29 cellular contexts compared by ENCODE assay signal in the genomic region with DNA sequence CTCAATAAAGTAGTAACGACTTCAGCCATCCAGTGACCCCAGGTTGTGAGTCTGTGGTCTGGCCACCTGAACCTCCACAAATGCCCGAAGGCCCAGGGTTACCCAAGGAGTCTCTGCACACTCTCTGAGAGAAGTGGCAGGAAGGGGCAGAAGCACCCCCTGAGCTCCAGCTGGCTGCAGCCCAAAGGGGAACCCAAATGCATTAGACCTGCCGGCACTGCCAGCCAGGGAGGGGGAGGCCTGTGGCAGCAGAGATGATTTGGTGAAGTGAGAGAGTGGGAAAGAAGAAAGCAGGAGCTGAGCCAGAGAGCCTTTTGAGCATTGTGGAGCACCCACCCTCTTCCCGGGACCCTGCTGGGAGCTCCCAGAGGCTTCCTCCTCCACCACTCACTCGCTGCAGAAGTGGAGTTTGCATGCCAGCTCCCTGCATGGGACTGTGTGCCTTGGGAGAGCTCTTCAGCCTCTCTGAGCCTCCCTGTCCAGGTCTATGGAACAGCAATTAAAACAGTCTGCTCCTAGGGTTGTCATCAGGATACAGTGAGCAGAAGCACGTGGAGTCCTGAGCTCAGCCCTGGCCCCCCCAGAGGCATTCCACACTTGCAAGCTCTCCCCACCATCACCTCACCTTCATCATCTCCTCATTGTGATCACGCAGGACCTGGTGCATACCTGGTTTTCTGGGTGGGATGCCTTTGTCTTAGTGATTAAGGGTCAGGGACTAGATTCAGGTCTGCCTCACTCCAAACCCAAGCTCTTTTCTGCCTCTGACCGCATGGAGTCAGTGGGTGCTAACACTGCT. TPM values are rescaled to one million over a fixed set of nuclear protein-coding genes. Genes with fewer than 3 reads are reported as not detected.
DNase-seq lines count a peak whose midpoint lies in the region; ATAC-seq and TF ChIP-seq lines count a peak whose summit lies in the region.
"Had no signal": no experiment of that assay in that cellular context is flagged by ENCODE, and none has a peak within 500 bp of the region (broad histone marks: within the 10 kb centered on the region; RNA-seq: fewer than 3 reads in every experiment).

No MANE protein-coding gene starts in this region.

- H3K27me3 ChIP-seq in right atrium auricular region (no peaks in the 10 kb centered on the region), vagina (no peaks in the 10 kb centered on the region), brain microvascular endothelial cell (replicated peaks) (no peaks in the 10 kb centered on the region)
- H3K27me3 ChIP-seq: heart right ventricle, thyroid gland had no signal

- in situ Hi-C loops in brain microvascular endothelial cell (cut with HindIII; ENCODE audit: low pct_ligation_motif_present, low sequenced_read_pairs) = no loop called here

- peaks cover 4% of the 10 kb centered on the region for H3K36me3 Mint-ChIP-seq in glutamatergic neuron (ENCODE audit: unreplicated experiment)
- H3K36me3 Mint-ChIP-seq: activated naive CD8-positive, alpha-beta T cell treated with anti-CD3 and anti-CD28 coated beads for 36 hours; CD4-positive, alpha-beta memory T cell; natural killer cell treated with Interleukin-12 subunit alpha and Interleukin-12 subunit beta and Interleukin-15 and Interleukin-18, amount 100 ng/mL, for 72 hours had no signal

- H3K27me3 Mint-ChIP-seq in glutamatergic neuron (ENCODE audit: unreplicated experiment) = peaks cover 6% of the 10 kb centered on the region
- H3K27me3 Mint-ChIP-seq: activated naive CD8-positive, alpha-beta T cell treated with anti-CD3 and anti-CD28 coated beads for 36 hours; CD4-positive, alpha-beta memory T cell; natural killer cell treated with Interleukin-12 subunit alpha and Interleukin-12 subunit beta and Interleukin-15 and Interleukin-18, amount 100 ng/mL, for 72 hours; stimulated activated naive CD8-positive, alpha-beta T cell treated with anti-CD3 and anti-CD28 coated beads, Interleukin-15, Interleukin-2, amounts not matched to agents 100 ng/mL and 50 ng/mL, for 24 hours had no signal

- peaks cover 49% of the 10 kb centered on the region for H3K4me1 Mint-ChIP-seq in glutamatergic neuron (ENCODE audit: low read depth, unreplicated experiment)
- H3K4me1 Mint-ChIP-seq: activated naive CD8-positive, alpha-beta T cell treated with anti-CD3 and anti-CD28 coated beads for 36 hours; CD4-positive, alpha-beta memory T cell had no signal

- H3K27ac ChIP-seq in right atrium auricular region (peak overlapping the region; percentile 87 to 95), vagina (peak overlapping the region; percentile 92), brain microvascular endothelial cell (no peak overlapping the region)
- H3K27ac ChIP-seq: lower lobe of right lung, SK-N-MC, thyroid gland had no signal

- H3K9me3 ChIP-seq in right atrium auricular region (no peaks in the 10 kb centered on the region), vagina (no peaks in the 10 kb centered on the region)
- H3K9me3 ChIP-seq: heart right ventricle, lower lobe of right lung, thyroid gland had no signal

- H3K36me3 ChIP-seq in right atrium auricular region (no peaks in the 10 kb centered on the region), vagina (no peaks in the 10 kb centered on the region), brain microvascular endothelial cell (replicated peaks) (no peaks in the 10 kb centered on the region)
- H3K36me3 ChIP-seq: heart right ventricle, lower lobe of right lung, thyroid gland had no signal

- DNase-seq in right atrium auricular region (ENCODE audit: low spot score) (peak; percentile 50), left ventricle myocardium superior (no peak), glutamatergic neuron (no peak), posterior vena cava (ENCODE audit: low spot score) (peak; percentile 57), vagina (ENCODE audit: extremely low spot score in 2 of 2) (peak in 1 of 2 donors; percentile 86), brain microvascular endothelial cell (no peak)
- no peak for DNase-seq in activated CD4-positive, alpha-beta T cell treated with anti-CD3 and anti-CD28 coated beads for 4 hours
- DNase-seq: activated CD4-positive, alpha-beta T cell treated with anti-CD3 and anti-CD28 coated beads, Interleukin-2, amount 50 U/mL, for 4 hours; activated gamma-delta T cell; activated naive CD8-positive, alpha-beta T cell treated with anti-CD3 and anti-CD28 coated beads for 36 hours; CD4-positive, alpha-beta memory T cell; cerebellar nuclear complex; DMS 273 treated with DMSO at 0.1 percent for 48 hours; foreskin melanocyte; HCEC 1CT; heart right ventricle; kidney glomerular epithelial cell; lower lobe of right lung; MM.1S; NCI-H2029; NCI-H524 treated with DMSO at 0.1 percent for 48 hours; PC-3; stimulated activated CD4-positive, alpha-beta T cell treated with anti-CD3 and anti-CD28 coated beads, Interleukin-1b, Interleukin-23, amount 100 ng/mL, for 48 hours; thyroid gland had no signal

- peaks cover 9% of the 10 kb centered on the region for H3K9me3 Mint-ChIP-seq in glutamatergic neuron (ENCODE audit: unreplicated experiment)
- H3K9me3 Mint-ChIP-seq: activated naive CD8-positive, alpha-beta T cell treated with anti-CD3 and anti-CD28 coated beads for 36 hours; CD4-positive, alpha-beta memory T cell; natural killer cell treated with Interleukin-12 subunit alpha and Interleukin-12 subunit beta and Interleukin-15 and Interleukin-18, amount 100 ng/mL, for 72 hours; stimulated activated naive CD8-positive, alpha-beta T cell treated with anti-CD3 and anti-CD28 coated beads, Interleukin-15, Interleukin-2, amounts not matched to agents 100 ng/mL and 50 ng/mL, for 24 hours; T-helper 1 cell treated with Interleukin-12 subunit alpha and Interleukin-12 subunit beta and Interleukin-4 antibody, amounts not matched to agents 30 μg/mL and 1 μg/mL, for 36 hours had no signal

- H3K4me1 ChIP-seq in right atrium auricular region (peaks cover 3 to 66% of the 10 kb centered on the region in 2 donors), vagina (peaks cover 49% of the 10 kb centered on the region)

- intact Hi-C loops in left ventricle myocardium superior (cut with micrococcal nuclease) (no loop called here), posterior vena cava (cut with DNase I) (no loop called here), vagina (cut with DNase I) (no loop called here)

- H3K4me3 ChIP-seq in right atrium auricular region (no peak overlapping the region), vagina (no peak overlapping the region), brain microvascular endothelial cell (ENCODE audit: low read depth, low read length) (no peak overlapping the region)
- H3K4me3 ChIP-seq: heart right ventricle, lower lobe of right lung, SK-N-MC, thyroid gland had no signal

- ATAC-seq in left ventricle myocardium superior = no peak
- no peak for ATAC-seq in HG03378 (IDR thresholded peaks at IDR 0.05; ENCODE audit: unreplicated experiment)
- ATAC-seq: heart right ventricle; lower lobe of right lung; natural killer cell treated with Interleukin-12 subunit alpha and Interleukin-12 subunit beta and Interleukin-15 and Interleukin-18, amount 100 ng/mL, for 72 hours; PC-3 had no signal

- H3K27ac Mint-ChIP-seq in glutamatergic neuron (ENCODE audit: unreplicated experiment) = peak overlapping the region; percentile 65
- H3K27ac Mint-ChIP-seq: activated naive CD8-positive, alpha-beta T cell treated with anti-CD3 and anti-CD28 coated beads for 36 hours; natural killer cell treated with Interleukin-12 subunit alpha and Interleukin-12 subunit beta and Interleukin-15 and Interleukin-18, amount 100 ng/mL, for 72 hours; stimulated activated naive CD8-positive, alpha-beta T cell treated with anti-CD3 and anti-CD28 coated beads, Interleukin-15, Interleukin-2, amounts not matched to agents 100 ng/mL and 50 ng/mL, for 24 hours; T-helper 1 cell treated with Interleukin-12 subunit alpha and Interleukin-12 subunit beta and Interleukin-4 antibody, amounts not matched to agents 30 μg/mL and 1 μg/mL, for 36 hours had no signal

- H3K4me3 Mint-ChIP-seq in glutamatergic neuron (ENCODE audit: unreplicated experiment) = no peak overlapping the region
- H3K4me3 Mint-ChIP-seq: activated naive CD8-positive, alpha-beta T cell treated with anti-CD3 and anti-CD28 coated beads for 36 hours; CD4-positive, alpha-beta memory T cell; natural killer cell treated with Interleukin-12 subunit alpha and Interleukin-12 subunit beta and Interleukin-15 and Interleukin-18, amount 100 ng/mL, for 72 hours; stimulated activated naive CD8-positive, alpha-beta T cell treated with anti-CD3 and anti-CD28 coated beads, Interleukin-15, Interleukin-2, amounts not matched to agents 100 ng/mL and 50 ng/mL, for 24 hours; T-helper 1 cell treated with Interleukin-12 subunit alpha and Interleukin-12 subunit beta and Interleukin-4 antibody, amounts not matched to agents 30 μg/mL and 1 μg/mL, for 36 hours had no signal

- TF ChIP-seq POLR2A in vagina (IDR thresholded peaks at IDR 0.05) = no peak

- TF ChIP-seq CTCF in right atrium auricular region (IDR thresholded peaks at IDR 0.05) (no peak), glutamatergic neuron (IDR thresholded peaks at IDR 0.05; ENCODE audit: partially characterized antibody, unreplicated experiment) (no peak), vagina (IDR thresholded peaks at IDR 0.05) (no peak), brain microvascular endothelial cell (IDR thresholded peaks at IDR 0.05; ENCODE audit: low read depth, low read length, missing control alignments) (no peak)

RNA-seq across cellular contexts. Expression of a gene that starts 13.8 kb away (rescaled TPM):
- 10 to 100 TPM; 42.8 to 55.8 TPM for total RNA-seq in right atrium auricular region
- 27.4 TPM for total RNA-seq in left ventricle myocardium superior
- total RNA-seq in glutamatergic neuron (ENCODE audit: unreplicated experiment) = 55.5 TPM
- total RNA-seq in posterior vena cava = 10 to 100 TPM; 45.7 to 55.9 TPM
- 65.8 TPM for total RNA-seq in vagina
- total RNA-seq: activated naive CD8-positive, alpha-beta T cell treated with anti-CD3 and anti-CD28 coated beads for 36 hours; CD4-positive, alpha-beta memory T cell; natural killer cell treated with Interleukin-12 subunit alpha and Interleukin-12 subunit beta and Interleukin-15 and Interleukin-18, amount 100 ng/mL, for 72 hours had no signal

Comparison
In these comparisons a context has a peak if more than half of its experiments do, and no peak if none do; other contexts are left out.
1. DNase-seq: peak in right atrium auricular region (single experiment) and posterior vena cava (single experiment); none in left ventricle myocardium superior (single experiment), glutamatergic neuron (single experiment), activated CD4-positive, alpha-beta T cell treated with anti-CD3 and anti-CD28 coated beads for 4 hours (0 of 2) and brain microvascular endothelial cell (single experiment).